In genomic region chr6:106102034-106102433, GRCh38 we compare ENCODE assay signal across 8 cellular contexts. TPM values are rescaled to one million over a fixed set of nuclear protein-coding genes. Genes with fewer than 3 reads are reported as not detected.
DNase-seq lines count a peak whose midpoint lies in the region; ATAC-seq, FAIRE-seq and TF ChIP-seq lines count a peak whose summit lies in the region.

No MANE protein-coding gene starts in this region.

- H3K4me3 ChIP-seq in K562: no peak overlapping the region
- peak overlapping the region in 1 of 2 donors; percentile 45 for H3K4me3 ChIP-seq in vagina
- no peak overlapping the region for H3K4me3 ChIP-seq in osteoblast (ENCODE audit: insufficient read depth, low read length)

- H3K9me3 ChIP-seq in K562 (replicated peaks; ENCODE audit: control insufficient read depth, insufficient read depth, low read depth, low read length) (no peaks in the 10 kb centered on the region), vagina (no peaks in the 10 kb centered on the region), osteoblast (ENCODE audit: low read depth, low read length) (no peaks in the 10 kb centered on the region)

- no TSS peak for BruUV-seq in K562 (replicated peaks; lab: Mats Ljungman, UMichigan)

- no peak for TF ChIP-seq POLR2A in K562 (conservative IDR thresholded peaks at IDR 0.05)
- TF ChIP-seq POLR2A in vagina (IDR thresholded peaks at IDR 0.05): no peak

- peak; percentile 50 for DNase-seq in activated T-cell treated with anti-CD3 and anti-CD28 coated beads for 48 hours (ENCODE audit: low read depth)
- DNase-seq in activated T-cell treated with anti-CD3 and anti-CD28 coated beads for 4 hours: no peak
- DNase-seq in K562 (ENCODE audit: extremely low read depth in 1 of 4, low spot score in 3 of 4): no peak
- no peak for DNase-seq in vagina (ENCODE audit: extremely low spot score in 2 of 2)
- no peak for DNase-seq in HCEC 1CT
- no peak for DNase-seq in osteoblast (ENCODE audit: insufficient read length, low spot score, missing footprints)
- no peak for DNase-seq in activated CD8-positive, alpha-beta memory T cell treated with anti-CD3 and anti-CD28 coated beads, Interleukin-2, amount 50 U/mL, for 4 hours

- no peak overlapping the region for H3K9ac ChIP-seq in K562 (ENCODE audit: insufficient read depth in 1 of 2, low read depth in 2 of 2, low read length in 2 of 2)

- H2AFZ ChIP-seq in K562 (ENCODE audit: low read depth, low read length) (no peak overlapping the region; the same call in 1 of the 2 replicates), osteoblast (ENCODE audit: low read length) (no peak overlapping the region)

- POLR2A ChIA-PET in K562 (lab: Yijun Ruan, JAX): no interaction called here

- H3K27ac ChIP-seq in K562 (ENCODE audit: extremely low read depth, low read depth, low read length) (no peak overlapping the region), vagina (peak overlapping the region; percentile 70), osteoblast (ENCODE audit: low read depth, low read length) (no peak overlapping the region)

- H4K20me1 ChIP-seq in K562 (replicated peaks; ENCODE audit: control insufficient read depth, insufficient read depth, low read length) (no peaks in the 10 kb centered on the region), osteoblast (ENCODE audit: insufficient read depth, low read length) (no peaks in the 10 kb centered on the region)

- H3K4me1 ChIP-seq in K562 (replicated peaks in 1 of 2; ENCODE audit: control insufficient read depth in 2 of 2, insufficient read depth in 2 of 2, low read length in 2 of 2): peaks cover 18 to 29% of the 10 kb centered on the region in 2 experiments; a peak in 4 of 5 replicates
- peaks cover 40% of the 10 kb centered on the region for H3K4me1 ChIP-seq in vagina
- peaks cover 27% of the 10 kb centered on the region for H3K4me1 ChIP-seq in osteoblast (ENCODE audit: insufficient read depth, low read length)

- H3K36me3 ChIP-seq in K562 (ENCODE audit: control insufficient read depth, insufficient read depth, low read length): no peaks in the 10 kb centered on the region
- peaks cover 0 to 23% of the 10 kb centered on the region in 2 donors for H3K36me3 ChIP-seq in vagina
- peaks cover 24% of the 10 kb centered on the region for H3K36me3 ChIP-seq in osteoblast (ENCODE audit: insufficient read depth, low read length)

- FAIRE-seq in K562 (lab: Jason Lieb, UNC): no peak

- no peak overlapping the region for H3K4me2 ChIP-seq in K562 (ENCODE audit: insufficient read depth, low read length)
- no peak overlapping the region for H3K4me2 ChIP-seq in osteoblast (ENCODE audit: insufficient read depth, low read length)

- WGBS in K562 (ENCODE audit: insufficient coverage, low coverage, missing lambda C conversion rate): 84% methylated on average over 5 of the region's 5 CpGs

- CTCF ChIA-PET in K562 (lab: Yijun Ruan, JAX; ENCODE audit: low intra/inter-chr PET ratio): no interaction called here

- no peaks in the 10 kb centered on the region for H3K79me2 ChIP-seq in K562 (ENCODE audit: control insufficient read depth, insufficient read depth, low read length)
- H3K79me2 ChIP-seq in osteoblast (ENCODE audit: insufficient read depth, low read length): no peaks in the 10 kb centered on the region

- no peak for TF ChIP-seq CTCF in K562 (IDR thresholded peaks at IDR 0.05 in 2 of 3, conservative IDR thresholded peaks at IDR 0.05 in 1 of 3; ENCODE audit: insufficient read depth in 2 of 3, low read depth in 1 of 3, low read length in 3 of 3)
- no peak for TF ChIP-seq CTCF in vagina (IDR thresholded peaks at IDR 0.05)
- no peak for TF ChIP-seq CTCF in osteoblast (IDR thresholded peaks at IDR 0.05; ENCODE audit: extremely low read depth, low read depth, low read length)

- in situ Hi-C loops in K562 (cut with MboI): no loop called here

- ATAC-seq in HG03139 (IDR thresholded peaks at IDR 0.05; ENCODE audit: unreplicated experiment) (peak; percentile 41), K562 (no peak)

- no peaks in the 10 kb centered on the region for H3K9me1 ChIP-seq in K562 (ENCODE audit: control insufficient read depth, insufficient read depth, low read length)

- TF ChIP-seq EP300 in K562 (IDR thresholded peaks at IDR 0.05; ENCODE audit: low read length): no peak

- intact Hi-C loops in K562 (cut with micrococcal nuclease) (no loop called here), vagina (cut with DNase I) (no loop called here)

- no peaks in the 10 kb centered on the region for H3K27me3 ChIP-seq in K562 (ENCODE audit: control insufficient read depth in 2 of 2, insufficient read depth in 2 of 2, low read length in 2 of 2)
- no peaks in the 10 kb centered on the region for H3K27me3 ChIP-seq in vagina
- no peaks in the 10 kb centered on the region for H3K27me3 ChIP-seq in osteoblast (ENCODE audit: insufficient read depth, low read length)

- TF ChIP-seq RAD21 in K562 (CRISPR knock-in tag; conservative IDR thresholded peaks at IDR 0.05 in 1 of 2, IDR thresholded peaks at IDR 0.05 in 1 of 2): no peak

TF ChIP-seq in K562, 482 proteins besides CTCF, POLR2A, EP300 and RAD21:
- TF ChIP-seq ZNF316 (IDR thresholded peaks at IDR 0.05) (peak; percentile 24; the same call in 1 of the 2 replicates), SAFB2 (IDR thresholded peaks at IDR 0.05; ENCODE audit: borderline replicate concordance, low read depth, low read length, severe bottlenecking) (no peak)

RNA-seq across cellular contexts. Expression of gene PRDM1, which starts 15.9 kb away (rescaled TPM):
- 1.9 and 4.4 TPM in 2 replicates for total RNA-seq in K562 (2011; cell fraction: chromatin; rRNA removed; ENCODE audit: low replicate concordance)
- total RNA-seq in K562 (2011; cell fraction: nucleolus; rRNA removed): 1.1 and 1.3 TPM in 2 replicates
- 0.95 and 1.1 TPM in 2 replicates for total RNA-seq in K562 (2011; cell fraction: nucleoplasm; rRNA removed)
- total RNA-seq in K562 (2014; rRNA removed) (0.27 and 0.29 TPM in 2 replicates), K562 (2014; rRNA removed; fragmentation: Illumina TruSeq; extraction: Trizol) (0.40 and 0.61 TPM in 2 replicates), K562 (2015; rRNA removed; fragmentation: Illumina TruSeq; extraction: Trizol) (0.19 and 0.47 TPM in 2 replicates), K562 (2021) (0.67 and 0.86 TPM in 2 replicates), vagina (27.0 TPM), osteoblast (1.8 and 2.5 TPM in 2 replicates)
- polyA plus RNA-seq in K562 (2011; rRNA removed) (0.18 and 0.21 TPM in 2 replicates), K562 (2014; fragmentation: Illumina TruSeq; extraction: Trizol) (0.89 and 1.4 TPM in 2 replicates), K562 (2014; fragmentation: Nextera tagmentation; extraction: Ambion mirVana) (under 1 TPM; 0.20 to 0.21 TPM), K562 (2014; rRNA removed) (0.09 and 0.13 TPM in 2 replicates)
- polyA plus RNA-seq in K562 (2011; cell fraction: cytosol; rRNA removed): 0.07 and 0.36 TPM in 2 replicates
- 0.11 and 1.1 TPM in 2 replicates for polyA plus RNA-seq in K562 (2011; cell fraction: nucleus; rRNA removed)
- polyA plus RNA-seq in K562 (2012): 0.89 and 1.1 TPM in 2 replicates
- 0.18 and 0.98 TPM in 2 replicates for polyA minus RNA-seq in K562 (2011; rRNA and poly(A)+ RNA removed)
- 1.1 and 1.6 TPM in 2 replicates for polyA minus RNA-seq in K562 (2011; cell fraction: cytosol; rRNA and poly(A)+ RNA removed)
- polyA minus RNA-seq in K562 (2011; cell fraction: nucleus; rRNA and poly(A)+ RNA removed): 0.94 and 1.00 TPM in 2 replicates
